ENCODE assay signal across 7 cellular contexts in genomic region chr18:34976534-34976898, GRCh38.
A peak's percentile ranks its signal among the peaks of the same experiment; 100 is the strongest.
DNase-seq lines count a peak whose midpoint lies in the region; ATAC-seq and TF ChIP-seq lines count a peak whose summit lies in the region.

No MANE protein-coding gene starts in this region.

- H3K27ac ChIP-seq in SJCRH30 (no peak overlapping the region), hepatocyte (peak overlapping the region; percentile 42), spleen (peak overlapping the region in 2 of 8 donors; percentile 35 to 59)

- peak; percentile 2 for ATAC-seq in GM21381 (IDR thresholded peaks at IDR 0.05; ENCODE audit: unreplicated experiment)

- H3K79me2 ChIP-seq in hepatocyte: no peaks in the 10 kb centered on the region

- no peaks in the 10 kb centered on the region for H4K20me1 ChIP-seq in hepatocyte (ENCODE audit: insufficient read depth, poor library complexity, severe bottlenecking)

- no peaks in the 10 kb centered on the region for H3K4me1 ChIP-seq in SJCRH30
- H3K4me1 ChIP-seq in hepatocyte (ENCODE audit: insufficient read depth): peaks cover 11% of the 10 kb centered on the region
- peaks cover 4 to 39% (median 30%) of the 10 kb centered on the region in 6 donors for H3K4me1 ChIP-seq in spleen

- peak overlapping the region; percentile 89 for H2AFZ ChIP-seq in hepatocyte

- H3K9me3 ChIP-seq in SJCRH30 (replicated peaks): no peaks in the 10 kb centered on the region
- H3K9me3 ChIP-seq in hepatocyte (ENCODE audit: low read depth): no peaks in the 10 kb centered on the region
- no peaks in the 10 kb centered on the region for H3K9me3 ChIP-seq in spleen

- no peaks in the 10 kb centered on the region for H3K27me3 ChIP-seq in SJCRH30
- H3K27me3 ChIP-seq in hepatocyte: no peaks in the 10 kb centered on the region
- peaks cover 0 to 33% (median 2%) of the 10 kb centered on the region in 7 donors for H3K27me3 ChIP-seq in spleen (replicated peaks in 1 of 7)

- no peaks in the 10 kb centered on the region for H3K36me3 ChIP-seq in SJCRH30
- H3K36me3 ChIP-seq in hepatocyte (replicated peaks; ENCODE audit: insufficient read depth, low read depth): no peaks in the 10 kb centered on the region
- no peaks in the 10 kb centered on the region for H3K36me3 ChIP-seq in spleen

- H3K4me3 ChIP-seq in SJCRH30 (peak overlapping the region; percentile 63), hepatocyte (peak overlapping the region; percentile 89), spleen (peak overlapping the region; percentile 63 to 96 (median 82))

- no peak for TF ChIP-seq POLR2A in spleen (IDR thresholded peaks at IDR 0.05)

- intact Hi-C loops in spleen (cut with DNase I; ENCODE audit: low total_unique reads): no loop called here

- H3K4me2 ChIP-seq in hepatocyte: peak overlapping the region; percentile 99

- TF ChIP-seq CTCF in hepatocyte (IDR thresholded peaks at IDR 0.05; ENCODE audit: poor library complexity): no peak
- no peak for TF ChIP-seq CTCF in spleen (IDR thresholded peaks at IDR 0.05 in 8 of 11, conservative IDR thresholded peaks at IDR 0.05 in 3 of 11)

- H3K9me2 ChIP-seq in hepatocyte (replicated peaks; ENCODE audit: insufficient read depth): no peaks in the 10 kb centered on the region

- WGBS in hepatocyte (ENCODE audit: low lambda C conversion rate, missing lambda C conversion rate): 4% methylated on average over 19 of the region's 19 CpGs
- 1 to 2% (median 1%) methylated on average over 13 to 19 of the region's 19 CpGs for WGBS in spleen, 5 donors

- DNase-seq in SJCRH30 (no peak), hepatocyte (ENCODE audit: low spot score) (no peak), spleen (no peak), AG08395 (ENCODE audit: low spot score) (no peak), DMS153 treated with DMSO at 0.1 percent for 48 hours (lab: John Stamatoyannopoulos, UW; ENCODE audit: unreplicated experiment) (no peak)
- no peak for DNase-seq in activated CD4-positive, alpha-beta T cell treated with anti-CD3 and anti-CD28 coated beads, Interleukin-2, amount 50 U/mL, for 48 hours
